17 cellular contexts compared by ENCODE assay signal in genomic region chr10:38027992-38028391, GRCh38. TPM values are rescaled to one million over a fixed set of nuclear protein-coding genes. Genes with fewer than 3 reads are reported as not detected.
DNase-seq lines count a peak whose midpoint lies in the region; ATAC-seq and TF ChIP-seq lines count a peak whose summit lies in the region.
"Had no signal": no experiment of that assay in that cellular context is flagged by ENCODE, and none has a peak within 500 bp of the region (broad histone marks: within the 10 kb centered on the region; RNA-seq: fewer than 3 reads in every experiment).

No MANE protein-coding gene starts in this region.

- WGBS in psoas muscle, 3 donors, result 96 to 100% (median 100%) methylated on average over 1 of the region's 1 CpG
- WGBS in testis, 2 donors, result 89 to 100% methylated on average over 1 of the region's 1 CpG

- DNase-seq in activated naive CD4-positive, alpha-beta T cell treated with anti-CD3 and anti-CD28 coated beads, Interleukin-2, amount 10 ng/mL, durations not matched to agents 7 days and 5 days, result no peak
- DNase-seq in activated naive CD4-positive, alpha-beta T cell treated with Interleukin-2 at 50 U/mL for 16 hours, result no peak
- DNase-seq in LHCN-M2 (ENCODE audit: low read depth) (peak; percentile 26), Caco-2 (no peak), psoas muscle (no peak), testis (no peak)
- no peak for DNase-seq in central memory CD8-positive, alpha-beta T cell (ENCODE audit: low spot score in 2 of 2)
- no peak for DNase-seq in stimulated activated effector memory CD8-positive, alpha-beta T cell treated with anti-CD3 and anti-CD28 coated beads, Interleukin-12 subunit alpha, Interleukin-12 subunit beta, amount 100 ng/mL, for 72 hours (ENCODE audit: low spot score in 2 of 2)
- DNase-seq: C1 segment of cervical spinal cord; NCI-H1417 treated with DMSO at 0.1 percent for 48 hours; NCI-H510A treated with DMSO at 0.1 percent for 48 hours; NK-92 treated with Interleukin-12 subunit alpha and Interleukin-12 subunit beta, amount 100 ng/mL, for 24 hours; nucleus accumbens; retina; stimulated activated CD4-positive, alpha-beta T cell treated with anti-CD3 and anti-CD28 coated beads, Interleukin-12 subunit alpha, Interleukin-12 subunit beta, amount 100 ng/mL, for 4 hours had no signal

- BruUV-seq in Caco-2 (replicated peaks; lab: Mats Ljungman, UMichigan), result no TSS peak

- TF ChIP-seq CTCF in Caco-2 (IDR thresholded peaks at IDR 0.05; ENCODE audit: insufficient read depth in 1 of 2, low read depth in 1 of 2, low read length in 1 of 2, severe bottlenecking in 1 of 2, unreplicated experiment in 1 of 2), result no peak
- no peak for TF ChIP-seq CTCF in psoas muscle (IDR thresholded peaks at IDR 0.05)
- TF ChIP-seq CTCF in testis (IDR thresholded peaks at IDR 0.05), result no peak

- intact Hi-C loops in Caco-2 (cut with micrococcal nuclease; ENCODE audit: unreplicated experiment) (no loop called here), psoas muscle (cut with DNase I) (no loop called here), testis (cut with DNase I; ENCODE audit: low total_unique reads) (no loop called here)

- H3K4me3 ChIP-seq in Caco-2 (ENCODE audit: low read depth, low read length) (no peak overlapping the region), psoas muscle (no peak overlapping the region), testis (no peak overlapping the region)

- H3K9me3 Mint-ChIP-seq in activated naive CD4-positive, alpha-beta T cell treated with anti-CD3 and anti-CD28 coated beads, Interleukin-2, amount 10 ng/mL, durations not matched to agents 7 days and 5 days, result peaks cover 20% of the 10 kb centered on the region
- H3K9me3 Mint-ChIP-seq in central memory CD8-positive, alpha-beta T cell, result no peaks in the 10 kb centered on the region
- no peaks in the 10 kb centered on the region for H3K9me3 Mint-ChIP-seq in stimulated activated effector memory CD8-positive, alpha-beta T cell treated with anti-CD3 and anti-CD28 coated beads, Interleukin-12 subunit alpha, Interleukin-12 subunit beta, amount 100 ng/mL, for 72 hours
- H3K9me3 Mint-ChIP-seq in Caco-2 (ENCODE audit: unreplicated experiment), result no peaks in the 10 kb centered on the region

- H3K27ac ChIP-seq in psoas muscle, result no peak overlapping the region
- no peak overlapping the region for H3K27ac ChIP-seq in testis

- CTCF ChIA-PET in activated naive CD4-positive, alpha-beta T cell treated with anti-CD3 and anti-CD28 coated beads, Interleukin-2, amount 10 ng/mL, durations not matched to agents 7 days and 5 days (lab: Charles Lee), result no interaction called here
- CTCF ChIA-PET in Caco-2 (lab: Charles Lee), result no interaction called here

- no peaks in the 10 kb centered on the region for H3K27me3 Mint-ChIP-seq in activated naive CD4-positive, alpha-beta T cell treated with anti-CD3 and anti-CD28 coated beads, Interleukin-2, amount 10 ng/mL, durations not matched to agents 7 days and 5 days
- H3K27me3 Mint-ChIP-seq in central memory CD8-positive, alpha-beta T cell, result no peaks in the 10 kb centered on the region
- no peaks in the 10 kb centered on the region for H3K27me3 Mint-ChIP-seq in Caco-2 (ENCODE audit: insufficient read depth, unreplicated experiment)

- no peak for ATAC-seq in central memory CD8-positive, alpha-beta T cell (replicated peaks; ENCODE audit: extremely low read depth, poor library complexity, severe bottlenecking)
- ATAC-seq in stimulated activated effector memory CD8-positive, alpha-beta T cell treated with anti-CD3 and anti-CD28 coated beads, Interleukin-12 subunit alpha, Interleukin-12 subunit beta, amount 100 ng/mL, for 72 hours, result no peak
- no peak for ATAC-seq in psoas muscle
- ATAC-seq: activated CD4-positive, CD25-positive, alpha-beta regulatory T cell treated with anti-CD3 and anti-CD28 coated beads, Interleukin-2, amount 50 U/mL, for 24 hours had no signal

- H3K4me3 Mint-ChIP-seq in activated naive CD4-positive, alpha-beta T cell treated with anti-CD3 and anti-CD28 coated beads, Interleukin-2, amount 10 ng/mL, durations not matched to agents 7 days and 5 days, result no peak overlapping the region
- H3K4me3 Mint-ChIP-seq in central memory CD8-positive, alpha-beta T cell, result no peak overlapping the region
- no peak overlapping the region for H3K4me3 Mint-ChIP-seq in stimulated activated effector memory CD8-positive, alpha-beta T cell treated with anti-CD3 and anti-CD28 coated beads, Interleukin-12 subunit alpha, Interleukin-12 subunit beta, amount 100 ng/mL, for 72 hours
- no peak overlapping the region for H3K4me3 Mint-ChIP-seq in Caco-2 (ENCODE audit: unreplicated experiment)

- no peaks in the 10 kb centered on the region for H3K27me3 ChIP-seq in Caco-2 (replicated peaks; ENCODE audit: control insufficient read depth, insufficient read depth, low read length)
- H3K27me3 ChIP-seq in psoas muscle (ENCODE audit: insufficient read depth in 3 of 3, low read length in 2 of 3), result no peaks in the 10 kb centered on the region
- H3K27me3 ChIP-seq in testis, result no peaks in the 10 kb centered on the region

- peaks cover 85% of the 10 kb centered on the region for H3K36me3 Mint-ChIP-seq in activated naive CD4-positive, alpha-beta T cell treated with anti-CD3 and anti-CD28 coated beads, Interleukin-2, amount 10 ng/mL, durations not matched to agents 7 days and 5 days
- peaks cover 62% of the 10 kb centered on the region for H3K36me3 Mint-ChIP-seq in central memory CD8-positive, alpha-beta T cell (ENCODE audit: insufficient read depth)
- H3K36me3 Mint-ChIP-seq in stimulated activated effector memory CD8-positive, alpha-beta T cell treated with anti-CD3 and anti-CD28 coated beads, Interleukin-12 subunit alpha, Interleukin-12 subunit beta, amount 100 ng/mL, for 72 hours, result peaks cover 99% of the 10 kb centered on the region
- peaks cover 77% of the 10 kb centered on the region for H3K36me3 Mint-ChIP-seq in Caco-2 (ENCODE audit: insufficient read depth, unreplicated experiment)

- peaks cover 34% of the 10 kb centered on the region for H3K4me1 Mint-ChIP-seq in activated naive CD4-positive, alpha-beta T cell treated with anti-CD3 and anti-CD28 coated beads, Interleukin-2, amount 10 ng/mL, durations not matched to agents 7 days and 5 days
- peaks cover 25% of the 10 kb centered on the region for H3K4me1 Mint-ChIP-seq in central memory CD8-positive, alpha-beta T cell
- peaks cover 25% of the 10 kb centered on the region for H3K4me1 Mint-ChIP-seq in stimulated activated effector memory CD8-positive, alpha-beta T cell treated with anti-CD3 and anti-CD28 coated beads, Interleukin-12 subunit alpha, Interleukin-12 subunit beta, amount 100 ng/mL, for 72 hours
- H3K4me1 Mint-ChIP-seq in Caco-2 (ENCODE audit: low read depth, unreplicated experiment), result no peaks in the 10 kb centered on the region

- H3K9me3 ChIP-seq in Caco-2 (no peaks in the 10 kb centered on the region), psoas muscle (no peaks in the 10 kb centered on the region), testis (no peaks in the 10 kb centered on the region)

- TF ChIP-seq POLR2A in testis (IDR thresholded peaks at IDR 0.05), result no peak

- no peaks in the 10 kb centered on the region; the same call in 1 of the 2 replicates for H3K4me1 ChIP-seq in Caco-2
- H3K4me1 ChIP-seq in psoas muscle, result no peaks in the 10 kb centered on the region
- H3K4me1 ChIP-seq in testis, result no peaks in the 10 kb centered on the region

- H3K27ac Mint-ChIP-seq in activated naive CD4-positive, alpha-beta T cell treated with anti-CD3 and anti-CD28 coated beads, Interleukin-2, amount 10 ng/mL, durations not matched to agents 7 days and 5 days, result peak overlapping the region; percentile 49
- H3K27ac Mint-ChIP-seq in central memory CD8-positive, alpha-beta T cell (ENCODE audit: low read depth), result peak overlapping the region; percentile 63
- peak overlapping the region; percentile 83 for H3K27ac Mint-ChIP-seq in stimulated activated effector memory CD8-positive, alpha-beta T cell treated with anti-CD3 and anti-CD28 coated beads, Interleukin-12 subunit alpha, Interleukin-12 subunit beta, amount 100 ng/mL, for 72 hours
- no peak overlapping the region for H3K27ac Mint-ChIP-seq in Caco-2 (ENCODE audit: unreplicated experiment)
- H3K27ac Mint-ChIP-seq: activated T-helper 2 cell treated with anti-CD3 and anti-CD28 coated beads, Interferon-gamma antibody, Interleukin-2, Interleukin-4, amounts not matched to agents 10 μg/mL and 5 μg/mL and 100 μg/mL, durations not matched to agents 14 hours and 24 hours and 36 hours had no signal

- no peaks in the 10 kb centered on the region; the same call in 1 of the 2 replicates for H3K36me3 ChIP-seq in Caco-2 (ENCODE audit: control insufficient read depth, insufficient read depth, low read length)
- peaks cover 2 to 100% of the 10 kb centered on the region in 2 donors for H3K36me3 ChIP-seq in psoas muscle (ENCODE audit: insufficient read depth in 1 of 2, low read depth in 1 of 2)
- no peaks in the 10 kb centered on the region for H3K36me3 ChIP-seq in testis (ENCODE audit: low read depth, missing control alignments)

- POLR2A ChIA-PET in Caco-2 (lab: Charles Lee), result no interaction called here

RNA-seq across cellular contexts. Expression of gene ZNF33A, which starts 17.5 kb away (rescaled TPM):
- 10.8 and 12.6 TPM in 2 replicates for total RNA-seq in LHCN-M2 (2014; rRNA removed)
- polyA plus RNA-seq in LHCN-M2 (2012), result 5.8 TPM
- total RNA-seq in Caco-2 (2022), result 33.9 and 36.3 TPM in 2 replicates
- 10 to 100 TPM; 16.9 to 20.8 (median 18.8) TPM for total RNA-seq in psoas muscle
- 10 to 100 TPM in 1 of 3 donors, 1 to 10 TPM in 2; 4.5 to 11.4 (median 6.4) TPM for polyA plus RNA-seq in psoas muscle
- total RNA-seq in testis, result 10 to 100 TPM; 17.5 to 17.7 TPM
- 9.2 TPM for polyA plus RNA-seq in testis (ENCODE audit: insufficient read depth, low read depth, low replicate concordance)

RNA-seq across cellular contexts. Expression of gene ZNF25, which starts 51.5 kb away (rescaled TPM):
- total RNA-seq in LHCN-M2 (2014; rRNA removed), result 9.6 TPM in 2 replicates
- 2.4 TPM for polyA plus RNA-seq in LHCN-M2 (2012)
- total RNA-seq in Caco-2 (2022), result 1.5 and 1.7 TPM in 2 replicates
- total RNA-seq in psoas muscle, result 10 to 100 TPM; 14.5 to 28.0 (median 22.3) TPM
- polyA plus RNA-seq in psoas muscle, result 10 to 100 TPM in 2 of 3 donors, 1 to 10 TPM in 1; 7.3 to 18.7 (median 11.2) TPM
- 10 to 100 TPM; 10.5 to 12.7 TPM for total RNA-seq in testis
- polyA plus RNA-seq in testis (ENCODE audit: insufficient read depth, low read depth, low replicate concordance), result 9.5 TPM
